In the genomic region with DNA sequence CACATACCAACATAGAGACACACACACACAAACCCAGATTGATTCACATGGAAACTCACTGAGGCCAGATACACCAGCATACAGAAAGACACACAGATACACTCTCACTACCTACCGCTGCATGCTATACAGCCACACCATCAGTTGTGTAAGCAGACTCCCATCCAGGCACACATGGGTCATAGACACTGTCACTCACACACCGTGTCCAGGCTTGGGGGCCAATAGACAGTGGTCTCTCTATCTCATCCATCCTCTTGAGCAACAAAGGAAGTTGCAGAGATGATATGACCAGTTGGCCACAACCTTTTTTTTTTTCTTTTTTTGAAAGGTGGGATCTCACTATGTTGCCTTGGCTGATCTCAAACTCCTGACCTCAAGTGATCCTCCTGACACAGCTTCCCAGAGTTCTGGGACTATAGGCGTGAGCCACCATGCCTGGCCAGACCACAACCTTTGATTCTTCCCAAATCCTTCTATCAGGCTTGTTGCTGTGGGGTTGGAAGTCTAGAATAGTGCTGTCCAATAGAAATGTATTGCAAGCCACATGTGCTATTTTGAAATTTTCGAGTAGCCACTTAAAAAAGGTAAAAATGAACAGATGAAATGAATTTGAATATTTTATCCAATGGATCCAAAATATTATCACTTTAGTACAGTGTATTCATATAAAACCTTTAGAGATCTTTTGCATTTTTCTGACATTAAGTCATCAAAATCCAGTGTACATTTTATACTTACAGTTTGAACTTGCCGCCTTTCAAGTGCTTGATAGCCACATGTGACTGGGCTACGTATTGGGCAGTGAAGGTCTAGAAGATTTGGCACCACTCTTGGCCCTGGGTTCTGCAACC, we compare ENCODE assay signal across 21 cellular contexts. TPM values are rescaled to one million over a fixed set of nuclear protein-coding genes. Genes with fewer than 3 reads are reported as not detected.
DNase-seq lines count a peak whose midpoint lies in the region; ATAC-seq and TF ChIP-seq lines count a peak whose summit lies in the region.
"Had no signal": no experiment of that assay in that cellular context is flagged by ENCODE, and none has a peak within 500 bp of the region (broad histone marks: within the 10 kb centered on the region; RNA-seq: fewer than 3 reads in every experiment).

No MANE protein-coding gene starts in this region.

- no peaks in the 10 kb centered on the region for H3K9me3 Mint-ChIP-seq in CD14-positive monocyte
- H3K9me3 Mint-ChIP-seq in activated naive CD4-positive, alpha-beta T cell treated with anti-CD3 and anti-CD28 coated beads, Interleukin-2, amount 50 U/mL, for 72 hours = no peaks in the 10 kb centered on the region
- H3K9me3 Mint-ChIP-seq: activated naive CD8-positive, alpha-beta T cell treated with anti-CD3 and anti-CD28 coated beads for 36 hours; CD8-positive, alpha-beta memory T cell had no signal

- intact Hi-C loops in CD14-positive monocyte (cut with micrococcal nuclease) (no loop called here), esophagus muscularis mucosa (cut with DNase I) (no loop called here)

- no peak for TF ChIP-seq POLR2A in esophagus muscularis mucosa (IDR thresholded peaks at IDR 0.05; ENCODE audit: low read depth)

- peaks cover 23 to 69% (median 62%) of the 10 kb centered on the region in 4 donors for H3K36me3 ChIP-seq in esophagus muscularis mucosa
- peaks cover 70% of the 10 kb centered on the region for H3K36me3 ChIP-seq in osteoblast (ENCODE audit: insufficient read depth, low read length)

- no peak for ATAC-seq in HG02678 (IDR thresholded peaks at IDR 0.05; ENCODE audit: unreplicated experiment)
- no peak for ATAC-seq in activated naive CD4-positive, alpha-beta T cell treated with anti-CD3 and anti-CD28 coated beads, Interleukin-2, amount 50 U/mL, for 72 hours
- ATAC-seq: stimulated activated naive CD8-positive, alpha-beta T cell treated with anti-CD3 and anti-CD28 coated beads, Interleukin-15, Interleukin-2, amounts not matched to agents 100 U/mL and 50 U/mL, for 24 hours had no signal

- H3K4me1 ChIP-seq in esophagus muscularis mucosa (peaks cover 34 to 77% (median 73%) of the 10 kb centered on the region in 4 donors), osteoblast (ENCODE audit: insufficient read depth, low read length) (peaks cover 67% of the 10 kb centered on the region)

- no peak overlapping the region for H3K4me3 ChIP-seq in esophagus muscularis mucosa
- H3K4me3 ChIP-seq in osteoblast (ENCODE audit: insufficient read depth, low read length) = no peak overlapping the region
- H3K4me3 ChIP-seq: cardiac muscle cell, SJSA1 had no signal

- peaks cover 95% of the 10 kb centered on the region for H3K79me2 ChIP-seq in osteoblast (ENCODE audit: insufficient read depth, low read length)

- peak overlapping the region in 3 of 4 donors; percentile 64 to 99 (median 99) for H3K27ac ChIP-seq in esophagus muscularis mucosa (replicated peaks in 1 of 4)
- peak overlapping the region; percentile 60 for H3K27ac ChIP-seq in osteoblast (ENCODE audit: low read depth, low read length)
- H3K27ac ChIP-seq: cardiac muscle cell, SJSA1 had no signal

- peaks cover 80 to 83% of the 10 kb centered on the region in 2 donors for H3K36me3 Mint-ChIP-seq in CD14-positive monocyte
- no peaks in the 10 kb centered on the region for H3K36me3 Mint-ChIP-seq in activated naive CD4-positive, alpha-beta T cell treated with anti-CD3 and anti-CD28 coated beads, Interleukin-2, amount 50 U/mL, for 72 hours
- H3K36me3 Mint-ChIP-seq: activated naive CD8-positive, alpha-beta T cell treated with anti-CD3 and anti-CD28 coated beads for 36 hours had no signal

- H3K9me3 ChIP-seq in esophagus muscularis mucosa (no peaks in the 10 kb centered on the region), osteoblast (ENCODE audit: low read depth, low read length) (no peaks in the 10 kb centered on the region)
- H3K9me3 ChIP-seq: SJSA1 had no signal

- no peak overlapping the region for H2AFZ ChIP-seq in osteoblast (ENCODE audit: low read length)

- H3K27me3 Mint-ChIP-seq in CD14-positive monocyte (ENCODE audit: low read depth in 3 of 3) = peaks cover 0 to 8% (median 0%) of the 10 kb centered on the region in 3 donors
- H3K27me3 Mint-ChIP-seq: activated naive CD8-positive, alpha-beta T cell treated with anti-CD3 and anti-CD28 coated beads for 36 hours had no signal

- H3K4me2 ChIP-seq in osteoblast (ENCODE audit: insufficient read depth, low read length) = peak overlapping the region; percentile 29

- TF ChIP-seq CTCF in CD14-positive monocyte (IDR thresholded peaks at IDR 0.05) (no peak), esophagus muscularis mucosa (IDR thresholded peaks at IDR 0.05) (no peak), osteoblast (IDR thresholded peaks at IDR 0.05; ENCODE audit: extremely low read depth, low read depth, low read length) (no peak)

- H3K27ac Mint-ChIP-seq in CD14-positive monocyte = peak overlapping the region; percentile 1 to 86 (median 42)
- no peak overlapping the region for H3K27ac Mint-ChIP-seq in activated naive CD4-positive, alpha-beta T cell treated with anti-CD3 and anti-CD28 coated beads, Interleukin-2, amount 50 U/mL, for 72 hours
- H3K27ac Mint-ChIP-seq: activated naive CD8-positive, alpha-beta T cell treated with anti-CD3 and anti-CD28 coated beads for 36 hours; CD8-positive, alpha-beta memory T cell had no signal

- no peak overlapping the region for H3K4me3 Mint-ChIP-seq in CD14-positive monocyte
- H3K4me3 Mint-ChIP-seq: activated naive CD8-positive, alpha-beta T cell treated with anti-CD3 and anti-CD28 coated beads for 36 hours; CD8-positive, alpha-beta memory T cell had no signal

- peaks cover 66% of the 10 kb centered on the region for H4K20me1 ChIP-seq in osteoblast (ENCODE audit: insufficient read depth, low read length)

- no peaks in the 10 kb centered on the region for H3K27me3 ChIP-seq in esophagus muscularis mucosa
- H3K27me3 ChIP-seq in osteoblast (ENCODE audit: insufficient read depth, low read length) = no peaks in the 10 kb centered on the region
- H3K27me3 ChIP-seq: cardiac muscle cell, SJSA1 had no signal

- peaks cover 59% of the 10 kb centered on the region for H3K4me1 Mint-ChIP-seq in CD14-positive monocyte

- no peak for DNase-seq in CD14-positive monocyte (ENCODE audit: low spot score)
- DNase-seq in NOMO-1 treated with DMSO at 0.1 percent for 48 hours (lab: John Stamatoyannopoulos, UW; ENCODE audit: unreplicated experiment) = peak; percentile 61
- no peak for DNase-seq in esophagus muscularis mucosa (ENCODE audit: extremely low spot score)
- DNase-seq in osteoblast (ENCODE audit: insufficient read length, low spot score, missing footprints) = peak; percentile 83
- DNase-seq in NCI-H2081 treated with DMSO at 0.1 percent for 48 hours (lab: John Stamatoyannopoulos, UW) = no peak
- no peak for DNase-seq in COLO668 (lab: John Stamatoyannopoulos, UW; ENCODE audit: unreplicated experiment)
- no peak for DNase-seq in activated naive CD4-positive, alpha-beta T cell treated with anti-CD3 and anti-CD28 coated beads, Interleukin-2, amount 50 U/mL, for 72 hours (ENCODE audit: low spot score in 2 of 2)
- DNase-seq: activated naive CD8-positive, alpha-beta T cell treated with anti-CD3 and anti-CD28 coated beads for 36 hours; activated T-cell treated with anti-CD3 and anti-CD28 coated beads, Interleukin-2, amount 50 U/mL, for 1 hour; effector CD8-positive, alpha-beta T cell; NCI-H2029; NCI-H510A treated with DMSO at 0.1 percent for 48 hours; stimulated activated naive CD8-positive, alpha-beta T cell treated with anti-CD3 and anti-CD28 coated beads, Interleukin-15, Interleukin-2, amounts not matched to agents 100 U/mL and 50 U/mL, for 24 hours; T1000 had no signal

- TF ChIP-seq EP300 in esophagus muscularis mucosa (IDR thresholded peaks at IDR 0.05) = no peak

- 72% methylated on average over 5 of the region's 6 CpGs for WGBS in esophagus muscularis mucosa

RNA-seq across cellular contexts. Expression of gene LRP1-AS, which starts 7.4 kb away (rescaled TPM):
- polyA plus RNA-seq in CD14-positive monocyte = 1 to 10 TPM in 1 of 2 donors, under 1 TPM in 1; 0.35 to 1.5 TPM
- not detected for total RNA-seq in esophagus muscularis mucosa
- not detected in 2 replicates for total RNA-seq in osteoblast
- not detected for total RNA-seq in activated naive CD4-positive, alpha-beta T cell treated with anti-CD3 and anti-CD28 coated beads, Interleukin-2, amount 50 U/mL, for 72 hours
- total RNA-seq: activated naive CD8-positive, alpha-beta T cell treated with anti-CD3 and anti-CD28 coated beads for 36 hours; cardiac muscle cell; CD8-positive, alpha-beta memory T cell; fibroblast of villous mesenchyme; H4; OCI-LY7; SJSA1 had no signal
- polyA plus RNA-seq: cardiac muscle cell; CD8-positive, alpha-beta memory T cell had no signal

RNA-seq across cellular contexts. Expression of gene LRP1, which starts 11.7 kb away (rescaled TPM):
- 10 to 100 TPM in 1 of 2 donors, 1 to 10 TPM in 1; 5.5 to 10.5 TPM for polyA plus RNA-seq in CD14-positive monocyte
- 100 to 1,000 TPM; 203 to 338 (median 250) TPM for total RNA-seq in esophagus muscularis mucosa
- total RNA-seq in osteoblast = 744 and 789 TPM in 2 replicates
- 1 to 10 TPM; 1.3 to 5.9 TPM for total RNA-seq in activated naive CD4-positive, alpha-beta T cell treated with anti-CD3 and anti-CD28 coated beads, Interleukin-2, amount 50 U/mL, for 72 hours

RNA-seq across cellular contexts. Expression of gene STAT6, which starts 28.9 kb away (rescaled TPM):
- 100 to 1,000 TPM; 132 to 154 TPM for polyA plus RNA-seq in CD14-positive monocyte
- total RNA-seq in esophagus muscularis mucosa = 100 to 1,000 TPM; 111 to 168 (median 157) TPM
- total RNA-seq in osteoblast = 149 and 167 TPM in 2 replicates
- total RNA-seq in activated naive CD4-positive, alpha-beta T cell treated with anti-CD3 and anti-CD28 coated beads, Interleukin-2, amount 50 U/mL, for 72 hours = 100 to 1,000 TPM; 213 to 283 TPM

RNA-seq across cellular contexts. Expression of gene NAB2, which starts 51.1 kb away (rescaled TPM):
- 1 to 10 TPM in 1 of 2 donors, under 1 TPM in 1; 1.00 to 2.7 TPM for polyA plus RNA-seq in CD14-positive monocyte
- total RNA-seq in esophagus muscularis mucosa = 10 to 100 TPM; 21.6 to 41.5 (median 35.1) TPM
- 53.6 and 70.9 TPM in 2 replicates for total RNA-seq in osteoblast
- 10 to 100 TPM; 39.1 to 39.3 TPM for total RNA-seq in activated naive CD4-positive, alpha-beta T cell treated with anti-CD3 and anti-CD28 coated beads, Interleukin-2, amount 50 U/mL, for 72 hours

Comparison
In these comparisons a context has a peak if more than half of its experiments do, and no peak if none do; other contexts are left out.
1. DNase-seq: peak in NOMO-1 treated with DMSO at 0.1 percent for 48 hours (single experiment) and osteoblast (single experiment); none in CD14-positive monocyte (single experiment), esophagus muscularis mucosa (single experiment), NCI-H2081 treated with DMSO at 0.1 percent for 48 hours (single experiment), COLO668 (single experiment) and activated naive CD4-positive, alpha-beta T cell treated with anti-CD3 and anti-CD28 coated beads, Interleukin-2, amount 50 U/mL, for 72 hours (0 of 2).
2. H3K27ac Mint-ChIP-seq: peak in CD14-positive monocyte (7 of 7); none in activated naive CD4-positive, alpha-beta T cell treated with anti-CD3 and anti-CD28 coated beads, Interleukin-2, amount 50 U/mL, for 72 hours (0 of 2).
3. RNA of gene LRP1, which starts 11.7 kb away (total RNA-seq): 744 to 789 TPM in osteoblast and 203 to 338 TPM in esophagus muscularis mucosa; 1.3 to 5.9 TPM in activated naive CD4-positive, alpha-beta T cell treated with anti-CD3 and anti-CD28 coated beads, Interleukin-2, amount 50 U/mL, for 72 hours; every median in the first group is over 10 times any median in the second.